16 cellular contexts compared by ENCODE assay signal in genomic region chr11:64415286-64415685, GRCh38. TPM values are rescaled to one million over a fixed set of nuclear protein-coding genes. Genes with fewer than 3 reads are reported as not detected.
A peak's percentile ranks its signal among the peaks of the same experiment; 100 is the strongest.
DNase-seq lines count a peak whose midpoint lies in the region; ATAC-seq, FAIRE-seq and TF ChIP-seq lines count a peak whose summit lies in the region.
"Had no signal": no experiment of that assay in that cellular context is flagged by ENCODE, and none has a peak within 500 bp of the region (broad histone marks: within the 10 kb centered on the region; RNA-seq: fewer than 3 reads in every experiment).

No MANE protein-coding gene starts in this region.

- no peaks in the 10 kb centered on the region for H3K27me3 ChIP-seq in BLaER1
- H3K27me3 ChIP-seq in H7 (ENCODE audit: control insufficient read depth, insufficient read depth, low read length): no peaks in the 10 kb centered on the region
- peaks cover 0 to 6% (median 0%) of the 10 kb centered on the region in 4 experiments; a peak in 4 of 7 replicates for H3K27me3 ChIP-seq in H1 (replicated peaks in 1 of 4; ENCODE audit: control insufficient read depth in 3 of 4, extremely low read depth in 1 of 4, insufficient read depth in 3 of 4, low read length in 3 of 4)
- no peaks in the 10 kb centered on the region for H3K27me3 ChIP-seq in aorta (ENCODE audit: control insufficient read depth in 1 of 2, insufficient read depth in 2 of 2, low read length in 1 of 2)
- H3K27me3 ChIP-seq: Peyer's patch had no signal

- no peak for TF ChIP-seq EP300 in H1 (IDR thresholded peaks at IDR 0.05; ENCODE audit: borderline replicate concordance in 1 of 2, low read depth in 2 of 2, low read length in 2 of 2)

- H3K18ac ChIP-seq in H1 (ENCODE audit: extremely low read depth, low read length): no peak overlapping the region

- H3K9me3 Mint-ChIP-seq in nephron: no peaks in the 10 kb centered on the region
- H3K9me3 Mint-ChIP-seq in activated T-helper 2 cell treated with anti-CD3 and anti-CD28 coated beads, Interferon-gamma antibody, Interleukin-2, Interleukin-4, amounts not matched to agents 10 μg/mL and 5 μg/mL and 100 μg/mL, durations not matched to agents 14 hours and 24 hours and 36 hours: no peaks in the 10 kb centered on the region

- no peak overlapping the region for H4K91ac ChIP-seq in H1 (replicated peaks; ENCODE audit: insufficient read length, low read length)

- H3K27ac Mint-ChIP-seq in nephron: peak overlapping the region; percentile 39 to 86 (median 64)
- H3K27ac Mint-ChIP-seq in activated T-helper 2 cell treated with anti-CD3 and anti-CD28 coated beads, Interferon-gamma antibody, Interleukin-2, Interleukin-4, amounts not matched to agents 10 μg/mL and 5 μg/mL and 100 μg/mL, durations not matched to agents 14 hours and 24 hours and 36 hours: no peak overlapping the region
- H3K27ac Mint-ChIP-seq: CD4-positive, alpha-beta memory T cell had no signal

- no peak overlapping the region; the same call in 1 of the 2 replicates for H2BK15ac ChIP-seq in H1 (ENCODE audit: low read length)

- H2BK20ac ChIP-seq in H1 (ENCODE audit: low read length): peak overlapping the region; percentile 23; the same call in 1 of the 2 replicates

- TF ChIP-seq CTCF in H1 (IDR thresholded peaks at IDR 0.05; ENCODE audit: control extremely low read depth in 1 of 3, insufficient read depth in 1 of 3, low read depth in 1 of 3, low read length in 3 of 3) (no peak), nephron (IDR thresholded peaks at IDR 0.05; ENCODE audit: unreplicated experiment in 3 of 3) (no peak)

- H2BK12ac ChIP-seq in H1 (ENCODE audit: low read depth, low read length): 0 out of 2 replicates have a peak overlapping the region, but pooled peaks have one; percentile 27

- peaks cover 21% of the 10 kb centered on the region for H3K4me1 Mint-ChIP-seq in nephron
- H3K4me1 Mint-ChIP-seq in activated T-helper 2 cell treated with anti-CD3 and anti-CD28 coated beads, Interferon-gamma antibody, Interleukin-2, Interleukin-4, amounts not matched to agents 10 μg/mL and 5 μg/mL and 100 μg/mL, durations not matched to agents 14 hours and 24 hours and 36 hours (ENCODE audit: low read depth): no peaks in the 10 kb centered on the region

- no peak overlapping the region for H3K14ac ChIP-seq in H1 (ENCODE audit: insufficient read length)

- CTCF ChIA-PET in H1 (lab: Charles Lee; ENCODE audit: partially characterized antibody): interaction anchor here (1.9 kb wide), 1 partner anchor 34 kb away, joined by 7 read pairs; no protein-coding TSS in a partner anchor

- no peaks in the 10 kb centered on the region for H3K36me3 Mint-ChIP-seq in nephron (ENCODE audit: low read depth)
- H3K36me3 Mint-ChIP-seq in activated T-helper 2 cell treated with anti-CD3 and anti-CD28 coated beads, Interferon-gamma antibody, Interleukin-2, Interleukin-4, amounts not matched to agents 10 μg/mL and 5 μg/mL and 100 μg/mL, durations not matched to agents 14 hours and 24 hours and 36 hours (ENCODE audit: low read depth): no peaks in the 10 kb centered on the region
- H3K36me3 Mint-ChIP-seq: CD4-positive, alpha-beta memory T cell had no signal

- H4K5ac ChIP-seq in H1 (ENCODE audit: insufficient read length, low read depth, low read length): no peak overlapping the region

- H2BK120ac ChIP-seq in H1 (replicated peaks; ENCODE audit: low read depth, low read length): no peak overlapping the region

- no peak overlapping the region for H3K4ac ChIP-seq in H1 (replicated peaks; ENCODE audit: insufficient read length, low read depth, low read length)

- no peaks in the 10 kb centered on the region for H3K79me1 ChIP-seq in H1 (ENCODE audit: low read depth, low read length)

- no peak overlapping the region for H3K23ac ChIP-seq in H1 (ENCODE audit: insufficient read length)

- no peak for TF ChIP-seq RAD21 in H1 (IDR thresholded peaks at IDR 0.05 in 1 of 2, conservative IDR thresholded peaks at IDR 0.05 in 1 of 2; ENCODE audit: low read depth in 2 of 2, low read length in 2 of 2)

- H2AFZ ChIP-seq in H1 (ENCODE audit: low read length): peak overlapping the region; percentile 56; the same call in 1 of the 2 replicates

- H2BK5ac ChIP-seq in H1 (ENCODE audit: low read depth, low read length): no peak overlapping the region

- H3K4me3 ChIP-seq in BLaER1: no peak overlapping the region
- no peak overlapping the region for H3K4me3 ChIP-seq in H7 (ENCODE audit: insufficient read depth, low read depth, low read length)
- H3K4me3 ChIP-seq in H1 (ENCODE audit: extremely low read depth in 1 of 4, insufficient read depth in 2 of 4, low read depth in 3 of 4, low read length in 4 of 4): no peak overlapping the region
- H3K4me3 ChIP-seq in aorta (ENCODE audit: low read length in 2 of 2): no peak overlapping the region
- H3K4me3 ChIP-seq: HAP-1, Peyer's patch had no signal

- 80% methylated on average over 10 of the region's 10 CpGs; no CpG with 5 or more reads in 1 of the 2 experiments for WGBS in H1 (ENCODE audit: extremely low coverage in 1 of 2, insufficient coverage in 1 of 2, insufficient read length in 1 of 2, insufficient replicate concordance in 2 of 2, low coverage in 1 of 2, low lambda C conversion rate in 2 of 2, missing lambda C conversion rate in 1 of 2), 2 experiments
- WGBS in aorta, 2 donors: 77 to 80% methylated on average over 10 of the region's 10 CpGs

- TF ChIP-seq POLR2A in H1 (IDR thresholded peaks at IDR 0.05; ENCODE audit: control extremely low read depth in 1 of 2, low read depth in 2 of 2, low read length in 2 of 2): no peak

- H3K23me2 ChIP-seq in H1 (ENCODE audit: low read depth, low read length): no peaks in the 10 kb centered on the region

- H2AK5ac ChIP-seq in H1 (ENCODE audit: low read depth, low read length): no peak overlapping the region

- H4K8ac ChIP-seq in H1 (ENCODE audit: extremely low read depth, insufficient read depth, low read length): no peak overlapping the region

- H3K4me2 ChIP-seq in BLaER1 (peak overlapping the region; percentile 76), H1 (ENCODE audit: insufficient read depth in 1 of 2, low read depth in 2 of 2, low read length in 2 of 2) (0 out of 4 replicates have a peak overlapping the region, but pooled peaks of 1 of the 2 experiments have one; percentile 6)

- H3K36me3 ChIP-seq in BLaER1 (no peaks in the 10 kb centered on the region), H7 (replicated peaks; ENCODE audit: control insufficient read depth, insufficient read depth, low read length) (no peaks in the 10 kb centered on the region), H1 (ENCODE audit: control insufficient read depth in 2 of 4, insufficient read depth in 4 of 4, low read length in 3 of 4) (no peaks in the 10 kb centered on the region), aorta (ENCODE audit: control insufficient read depth in 1 of 2, insufficient read depth in 2 of 2, low read length in 1 of 2) (no peaks in the 10 kb centered on the region)
- H3K36me3 ChIP-seq: HAP-1, Peyer's patch had no signal

- H4K20me1 ChIP-seq in BLaER1: no peaks in the 10 kb centered on the region
- no peaks in the 10 kb centered on the region for H4K20me1 ChIP-seq in H1 (replicated peaks in 1 of 2; ENCODE audit: control insufficient read depth in 1 of 2, insufficient read depth in 2 of 2, low read length in 2 of 2)

- ATAC-seq in aorta (ENCODE audit: low FRiP score): no peak

- intact Hi-C loops in aorta (cut with DNase I): no loop called here
- intact Hi-C loops in activated T-helper 2 cell treated with anti-CD3 and anti-CD28 coated beads, Interferon-gamma antibody, Interleukin-2, Interleukin-4, amounts not matched to agents 10 μg/mL and 5 μg/mL and 100 μg/mL, durations not matched to agents 14 hours and 24 hours and 36 hours (cut with micrococcal nuclease): no loop called here

- H3K9me3 ChIP-seq in BLaER1 (peaks cover 27% of the 10 kb centered on the region), H1 (ENCODE audit: insufficient read depth in 2 of 2, low read depth in 1 of 2, low read length in 1 of 2) (no peaks in the 10 kb centered on the region), aorta (ENCODE audit: control insufficient read depth, low read length) (no peaks in the 10 kb centered on the region)
- H3K9me3 ChIP-seq: HAP-1 had no signal

- H3K79me2 ChIP-seq in H1 (ENCODE audit: control insufficient read depth in 1 of 2, insufficient read depth in 2 of 2, low read length in 2 of 2): no peaks in the 10 kb centered on the region

- H3K4me1 ChIP-seq in BLaER1 (peaks cover 60% of the 10 kb centered on the region), H1 (replicated peaks in 1 of 4; ENCODE audit: control insufficient read depth in 3 of 4, insufficient read depth in 4 of 4, low read length in 3 of 4) (peaks cover 3 to 7% (median 4%) of the 10 kb centered on the region in 4 experiments; a peak in 5 of 7 replicates), aorta (ENCODE audit: control insufficient read depth in 1 of 2, insufficient read depth in 2 of 2, low read length in 2 of 2) (no peaks in the 10 kb centered on the region)
- H3K4me1 ChIP-seq: HAP-1 had no signal

- H3K27ac ChIP-seq in BLaER1: peak overlapping the region; percentile 27
- no peak overlapping the region for H3K27ac ChIP-seq in H1 (ENCODE audit: low read depth, low read length)
- no peak overlapping the region for H3K27ac ChIP-seq in aorta (ENCODE audit: low read depth in 1 of 2, low read length in 2 of 2)
- H3K27ac ChIP-seq: Peyer's patch had no signal

- H3K27me3 Mint-ChIP-seq in nephron (ENCODE audit: low read depth): peaks cover 4% of the 10 kb centered on the region
- no peaks in the 10 kb centered on the region for H3K27me3 Mint-ChIP-seq in activated T-helper 2 cell treated with anti-CD3 and anti-CD28 coated beads, Interferon-gamma antibody, Interleukin-2, Interleukin-4, amounts not matched to agents 10 μg/mL and 5 μg/mL and 100 μg/mL, durations not matched to agents 14 hours and 24 hours and 36 hours (ENCODE audit: low read depth)

- no peak overlapping the region for H3K4me3 Mint-ChIP-seq in nephron
- H3K4me3 Mint-ChIP-seq in activated T-helper 2 cell treated with anti-CD3 and anti-CD28 coated beads, Interferon-gamma antibody, Interleukin-2, Interleukin-4, amounts not matched to agents 10 μg/mL and 5 μg/mL and 100 μg/mL, durations not matched to agents 14 hours and 24 hours and 36 hours (ENCODE audit: low read depth): no peak overlapping the region
- H3K4me3 Mint-ChIP-seq: CD4-positive, alpha-beta memory T cell had no signal

- FAIRE-seq in H1 (lab: Jason Lieb, UNC): no peak

- peak; percentile 66 for DNase-seq in H7
- no peak for DNase-seq in H1 (ENCODE audit: low read depth in 1 of 2, low spot score in 2 of 2)
- DNase-seq in NOMO-1 (lab: John Stamatoyannopoulos, UW; ENCODE audit: unreplicated experiment in 2 of 2): no peak
- DNase-seq in aorta: no peak
- no peak for DNase-seq in activated T-helper 2 cell treated with anti-CD3 and anti-CD28 coated beads, Interferon-gamma antibody, Interleukin-2, Interleukin-4, amounts not matched to agents 10 μg/mL and 5 μg/mL and 100 μg/mL, durations not matched to agents 14 hours and 24 hours and 36 hours (ENCODE audit: low spot score)
- no peak for DNase-seq in cortex of kidney (lab: John Stamatoyannopoulos, UW)
- DNase-seq: CD4-positive, alpha-beta memory T cell; Kasumi-1; NCI-H187 treated with DMSO at 0.1 percent for 48 hours; NCI-H446; NCI-H82; Peyer's patch; Right ventricle myocardium superior had no signal

- no peak overlapping the region for H3K56ac ChIP-seq in H1 (replicated peaks; ENCODE audit: insufficient read length, low read depth, low read length)

- POLR2A ChIA-PET in H1 (lab: Charles Lee; ENCODE audit: partially characterized antibody): interaction anchor here (0.9 to 1.2 kb wide), 2 partner anchors 20 to 152 kb away, joined by 3 to 4 read pairs; no protein-coding TSS in a partner anchor

- H3K9ac ChIP-seq in BLaER1 (no peak overlapping the region), H1 (replicated peaks in 1 of 4; ENCODE audit: extremely low read depth in 1 of 4, low read depth in 3 of 4, low read length in 3 of 4) (no peak overlapping the region)

RNA-seq across cellular contexts. Expression of gene RPS6KA4, which starts 56.3 kb away (rescaled TPM):
- total RNA-seq in H7 (2014; rRNA removed; shearing (Covaris generic)): 16.0 and 17.6 TPM in 2 replicates
- total RNA-seq in H1 (2021; fragmentation: NEBNext Ultra II Directional; extraction: Animal tissue kit (Norgen Biotek cat#: 25700)): 12.6 and 13.2 TPM in 2 replicates
- polyA plus RNA-seq in H1 (2011; rRNA removed): 8.2 and 12.1 TPM in 2 replicates
- polyA plus RNA-seq in H1 (2011; cell fraction: cytosol; rRNA removed): 11.5 TPM
- 27.8 TPM for polyA plus RNA-seq in H1 (2011; cell fraction: nucleus; rRNA removed)
- 8.5 to 14.4 TPM (median 12.2 TPM) in 4 replicates for polyA plus RNA-seq in H1 (2012, experiment 1 of 2)
- 7.6 TPM for polyA plus RNA-seq in H1 (2012, experiment 2 of 2)
- polyA plus RNA-seq in H1 (2013, experiment 1 of 2): 5.0 TPM
- polyA plus RNA-seq in H1 (2013, experiment 2 of 2): 5.5 TPM
- 8.6 and 9.0 TPM in 2 replicates for polyA minus RNA-seq in H1 (2011; rRNA and poly(A)+ RNA removed)
- polyA minus RNA-seq in H1 (2011; cell fraction: cytosol; rRNA and poly(A)+ RNA removed): 12.0 TPM
- 17.0 TPM for polyA minus RNA-seq in H1 (2011; cell fraction: nucleus; rRNA and poly(A)+ RNA removed)
- 10 to 100 TPM; 25.8 to 31.8 TPM for total RNA-seq in aorta
- 10 to 100 TPM; 14.1 to 27.2 TPM for polyA plus RNA-seq in aorta
- 38.7 and 43.7 TPM in 2 replicates for total RNA-seq in activated T-helper 2 cell treated with anti-CD3 and anti-CD28 coated beads, Interferon-gamma antibody, Interleukin-2, Interleukin-4, amounts not matched to agents 10 μg/mL and 5 μg/mL and 100 μg/mL, durations not matched to agents 14 hours and 24 hours and 36 hours
